Comparison of ENCODE assay signal across 20 cellular contexts in the genomic region with DNA sequence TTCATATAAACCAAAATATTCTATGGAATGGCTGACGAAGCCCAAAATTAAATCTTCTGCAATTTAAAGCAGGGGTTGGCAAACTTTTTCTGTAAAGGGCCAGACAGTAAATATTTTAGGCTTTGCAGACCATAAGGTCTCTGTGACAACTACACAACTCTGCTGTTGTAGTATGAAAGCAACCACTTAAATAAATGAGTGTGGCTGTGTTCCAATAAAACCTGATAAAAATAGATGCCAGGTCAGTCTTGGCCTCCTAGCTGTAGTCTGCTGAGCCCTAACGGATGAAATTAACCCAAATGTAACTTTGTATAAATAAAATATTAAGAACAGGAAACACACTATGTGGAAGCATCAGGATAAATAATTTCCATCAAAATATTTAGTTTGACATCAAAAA.
DNase-seq lines count a peak whose midpoint lies in the region; ATAC-seq, FAIRE-seq and TF ChIP-seq lines count a peak whose summit lies in the region.
"Had no signal": no experiment of that assay in that cellular context is flagged by ENCODE, and none has a peak within 500 bp of the region (broad histone marks: within the 10 kb centered on the region; RNA-seq: fewer than 3 reads in every experiment).

No MANE protein-coding gene starts in this region.

- no peak for TF ChIP-seq POLR2A in GM12891 (IDR thresholded peaks at IDR 0.05; ENCODE audit: low read depth, low read length)

- peaks cover 0 to 5% (median 0%) of the 10 kb centered on the region in 3 donors for H3K4me1 ChIP-seq in pancreas
- H3K4me1 ChIP-seq: SJSA1 had no signal

- FAIRE-seq in GM12891 (lab: Jason Lieb, UNC) (peak; percentile 72), pancreas (lab: Jason Lieb, UNC) (peak; percentile 23)
- FAIRE-seq: GM18507, HTR-8/SVneo had no signal

- 54 to 55% methylated on average over 2 of the region's 2 CpGs for WGBS in pancreas, 2 donors

- H3K27me3 Mint-ChIP-seq in effector memory CD8-positive, alpha-beta T cell: no peaks in the 10 kb centered on the region
- H3K27me3 Mint-ChIP-seq: CD4-positive, alpha-beta memory T cell had no signal

- DNase-seq in NCI-H2029 treated with DMSO at 0.1 percent for 48 hours (lab: John Stamatoyannopoulos, UW) (peak; percentile 1), NCI-H2029 (lab: John Stamatoyannopoulos, UW) (no peak), GM12891 (ENCODE audit: insufficient read length, low spot score) (no peak), pancreas (no peak), coronary artery (ENCODE audit: low spot score) (no peak), DMS79 (lab: John Stamatoyannopoulos, UW) (no peak), sciatic nerve (ENCODE audit: low spot score) (no peak)
- DNase-seq in effector memory CD8-positive, alpha-beta T cell: no peak
- DNase-seq: Calu3; CD4-positive, alpha-beta memory T cell; DMS79 treated with DMSO at 0.1 percent for 48 hours; GOT3; NCI-H1417 treated with DMSO at 0.1 percent for 48 hours; NCI-H748 treated with DMSO at 0.1 percent for 48 hours; PC-3 had no signal

- ATAC-seq in effector memory CD8-positive, alpha-beta T cell (replicated peaks): no peak
- ATAC-seq in pancreas (no peak), sciatic nerve (no peak)
- ATAC-seq: PC-3 had no signal

- no peaks in the 10 kb centered on the region for H3K9me3 Mint-ChIP-seq in effector memory CD8-positive, alpha-beta T cell
- H3K9me3 Mint-ChIP-seq: CD4-positive, alpha-beta memory T cell had no signal

- H3K4me1 Mint-ChIP-seq in effector memory CD8-positive, alpha-beta T cell (ENCODE audit: low read depth in 2 of 2): peaks cover 0 to 3% of the 10 kb centered on the region in 2 donors

- peaks cover 0 to 32% (median 4%) of the 10 kb centered on the region in 3 donors for H3K36me3 ChIP-seq in pancreas

- peaks cover 46% of the 10 kb centered on the region for H3K36me3 Mint-ChIP-seq in effector memory CD8-positive, alpha-beta T cell (ENCODE audit: insufficient read depth)

- H3K27me3 ChIP-seq in pancreas: no peaks in the 10 kb centered on the region
- H3K27me3 ChIP-seq: SJSA1 had no signal

- H3K4me3 Mint-ChIP-seq in effector memory CD8-positive, alpha-beta T cell: no peak overlapping the region
- H3K4me3 Mint-ChIP-seq: CD4-positive, alpha-beta memory T cell had no signal

- no peak overlapping the region for H3K27ac ChIP-seq in pancreas
- no peak overlapping the region for H3K27ac ChIP-seq in coronary artery
- H3K27ac ChIP-seq: HL-60, RWPE1, SJSA1 had no signal

- H3K27ac Mint-ChIP-seq in effector memory CD8-positive, alpha-beta T cell: peak overlapping the region; percentile 32 to 62

- H3K9me3 ChIP-seq in pancreas: no peaks in the 10 kb centered on the region
- H3K9me3 ChIP-seq: SJSA1 had no signal

- H3K4me3 ChIP-seq in pancreas: no peak overlapping the region
- no peak overlapping the region for H3K4me3 ChIP-seq in coronary artery
- H3K4me3 ChIP-seq: SJSA1 had no signal

- intact Hi-C loops in pancreas (cut with DNase I) (no loop called here), sciatic nerve (cut with DNase I) (no loop called here)

- TF ChIP-seq CTCF in pancreas (IDR thresholded peaks at IDR 0.05): no peak
- TF ChIP-seq CTCF in coronary artery (IDR thresholded peaks at IDR 0.05): no peak

TF ChIP-seq in GM12891, 5 proteins besides CTCF, POLR2A, EP300 and RAD21:
- no peak for TF ChIP-seq POLR2AphosphoS5 (IDR thresholded peaks at IDR 0.05; ENCODE audit: low read depth, low read length)
- TF ChIP-seq TAF1 (IDR thresholded peaks at IDR 0.05; ENCODE audit: low read depth, low read length): no peak
- TF ChIP-seq PAX5 (IDR thresholded peaks at IDR 0.05; ENCODE audit: insufficient read depth, low read length, severe bottlenecking): no peak
- no peak for TF ChIP-seq SPI1 (IDR thresholded peaks at IDR 0.05; ENCODE audit: low read depth, low read length)
- no peak for TF ChIP-seq POU2F2 (IDR thresholded peaks at IDR 0.05; ENCODE audit: low read depth, low read length)
